ENCODE assay signal across 7 cellular contexts in the genomic region with DNA sequence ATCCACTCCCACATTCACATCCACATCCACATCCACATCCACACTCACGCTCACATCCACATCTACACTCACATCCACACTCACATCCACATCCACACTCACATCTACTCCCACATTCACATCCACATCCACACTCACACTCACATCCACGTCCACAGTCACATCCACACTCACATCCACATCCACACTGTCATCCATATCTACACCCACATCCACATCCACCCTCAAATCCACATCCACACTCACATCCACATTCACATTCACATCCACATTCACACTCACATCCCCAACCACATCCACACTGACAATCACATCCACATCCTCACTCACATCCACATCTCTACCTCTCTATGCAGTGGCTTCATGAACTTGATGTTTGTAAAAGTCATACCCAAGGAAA.
"Had no signal": no experiment of that assay in that cellular context is flagged by ENCODE, and none has a peak within 500 bp of the region (broad histone marks: within the 10 kb centered on the region; RNA-seq: fewer than 3 reads in every experiment).

No MANE protein-coding gene starts in this region.

- H3K36me3 Mint-ChIP-seq: IgD-negative memory B cell had no signal

- H3K27ac Mint-ChIP-seq: H9, HFFc6, IgD-negative memory B cell had no signal

- H3K27me3 Mint-ChIP-seq: IgD-negative memory B cell had no signal

- DNase-seq: GOT3, H9, HCEC 1CT, HFFc6, KG1 had no signal

- H3K4me3 Mint-ChIP-seq: H9, HFFc6, IgD-negative memory B cell had no signal

- H3K27ac ChIP-seq: HL-60 had no signal

- H3K9me3 Mint-ChIP-seq: H9 had no signal

- H3K4me1 Mint-ChIP-seq: IgD-negative memory B cell had no signal
